1 cellular context compared by ENCODE assay signal in the genomic region with DNA sequence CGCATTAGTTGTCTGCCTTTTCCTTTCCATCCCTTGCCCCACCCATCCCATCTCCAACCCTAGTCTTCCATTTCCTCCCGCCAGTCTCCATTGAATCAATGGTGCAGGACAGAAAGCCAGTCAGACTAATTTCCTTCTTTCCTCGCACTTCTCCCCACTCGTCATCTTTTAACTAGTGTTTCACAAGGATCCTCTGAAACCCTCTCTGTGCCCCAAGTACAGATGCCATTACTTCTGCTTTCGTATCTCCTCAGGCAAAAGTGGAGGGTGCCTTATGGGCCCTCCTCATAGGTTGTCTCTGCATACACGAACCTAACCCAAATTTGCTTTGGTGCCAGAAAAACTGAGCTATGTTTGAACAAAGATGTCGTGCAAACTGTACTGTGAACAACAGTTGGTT.
TF ChIP-seq lines count a peak whose summit lies in the region.

No MANE protein-coding gene starts in this region.

TF ChIP-seq in HCT116, 20 proteins besides CTCF, POLR2A, EP300 and RAD21 (continued from another document):
- TF ChIP-seq ELF1 (IDR thresholded peaks at IDR 0.05; ENCODE audit: borderline replicate concordance, low read depth) (no peak), CEBPB (IDR thresholded peaks at IDR 0.05; ENCODE audit: low read depth) (no peak), ZFX (IDR thresholded peaks at IDR 0.05) (no peak), CBX3 (IDR thresholded peaks at IDR 0.05; ENCODE audit: low read depth) (no peak), ZNF274 (IDR thresholded peaks at IDR 0.05; ENCODE audit: low read depth, low read length) (no peak), ZBTB33 (IDR thresholded peaks at IDR 0.05; ENCODE audit: extremely low read depth, insufficient replicate concordance, low read length) (no peak), JUND (IDR thresholded peaks at IDR 0.05) (no peak)
TF ChIP-seq in HCT116: peak in this region for 0.
